Comparison of ENCODE assay signal across 8 cellular contexts in genomic region chr16:31094088-31094423, GRCh38. TPM values are rescaled to one million over a fixed set of nuclear protein-coding genes. Genes with fewer than 3 reads are reported as not detected.
DNase-seq lines count a peak whose midpoint lies in the region; ATAC-seq and TF ChIP-seq lines count a peak whose summit lies in the region.

No MANE protein-coding gene starts in this region.

- peak; percentile 21 for ATAC-seq in GM23338
- peak in 7 of 8 donors; percentile 3 to 39 (median 22) for ATAC-seq in heart right ventricle

- CTCF ChIA-PET in activated CD4-positive, alpha-beta memory T cell treated with anti-CD3 and anti-CD28 coated beads, Interleukin-2, amount 10 ng/mL, durations not matched to agents 7 days and 5 days (lab: Charles Lee): interaction anchor here (1.3 to 3.2 kb wide), 4 partner anchors 13 to 109 kb away, joined by 3 to 24 read pairs (median 8); partner anchors contain the start of genes HSD3B7, ZNF646 and ZNF668

- H3K4me2 ChIP-seq in GM23338: peak overlapping the region; percentile 91

- H3K27ac ChIP-seq in 22Rv1: peak overlapping the region; percentile 95
- H3K27ac ChIP-seq in GM23338 (ENCODE audit: low read depth): peak overlapping the region; percentile 85
- peak overlapping the region in 9 of 10 donors; percentile 83 to 93 (median 87) for H3K27ac ChIP-seq in heart right ventricle
- H3K27ac ChIP-seq in sigmoid colon: peak overlapping the region; percentile 86 to 95 (median 94)

- intact Hi-C loops in heart right ventricle (cut with DNase I) (loop anchor here in 3 of 10 donors (1.0 to 5.0 kb wide), 4 partner anchors 48 to 112 kb away; partner anchors contain the start of genes HSD3B7 (in 1 of the 3) and STX4 (in 1 of the 3)), sigmoid colon (cut with DNase I) (no loop called here)

- peaks cover 6% of the 10 kb centered on the region; the same call in 1 of the 2 replicates for H3F3A ChIP-seq in GM23338 (replicated peaks; ENCODE audit: low read depth)

- peak overlapping the region; percentile 80 for H3K27ac Mint-ChIP-seq in GM23338
- peak overlapping the region; percentile 85 for H3K27ac Mint-ChIP-seq in activated CD4-positive, alpha-beta memory T cell treated with anti-CD3 and anti-CD28 coated beads, Interleukin-2, amount 10 ng/mL, durations not matched to agents 7 days and 5 days

- 0 to 1% methylated on average over 20 of the region's 20 CpGs for WGBS in heart right ventricle, 2 donors
- WGBS in sigmoid colon, 2 donors: 1% methylated on average over 20 of the region's 20 CpGs

- POLR2A ChIA-PET in activated CD4-positive, alpha-beta memory T cell treated with anti-CD3 and anti-CD28 coated beads, Interleukin-2, amount 10 ng/mL, durations not matched to agents 7 days and 5 days (lab: Charles Lee): interaction anchor here (0.8 to 4.1 kb wide), 6 partner anchors 20 to 95 kb away, joined by 3 to 26 read pairs (median 4); partner anchors contain the start of genes KAT8, STX4, ZNF646 and ZNF668

- H3K36me3 ChIP-seq in GM23338 (ENCODE audit: insufficient read depth) (no peaks in the 10 kb centered on the region), heart right ventricle (peaks cover 0 to 35% (median 11%) of the 10 kb centered on the region in 9 donors), sigmoid colon (peaks cover 4 to 20% (median 9%) of the 10 kb centered on the region in 4 donors)

- no peaks in the 10 kb centered on the region for H3K9me3 ChIP-seq in heart right ventricle
- no peaks in the 10 kb centered on the region for H3K9me3 ChIP-seq in sigmoid colon

- peak overlapping the region; percentile 93 for H3K4me3 Mint-ChIP-seq in GM23338
- H3K4me3 Mint-ChIP-seq in activated CD4-positive, alpha-beta memory T cell treated with anti-CD3 and anti-CD28 coated beads, Interleukin-2, amount 10 ng/mL, durations not matched to agents 7 days and 5 days: peak overlapping the region; percentile 92

- DNase-seq in GM23338 (ENCODE audit: low spot score) (peak; percentile 62), heart right ventricle (no peak), sigmoid colon (no peak), putamen (ENCODE audit: low spot score) (no peak)
- no peak for DNase-seq in activated CD4-positive, alpha-beta memory T cell treated with anti-CD3 and anti-CD28 coated beads, Interleukin-2, amount 10 ng/mL, durations not matched to agents 7 days and 5 days
- no peak for DNase-seq in effector CD4-positive, alpha-beta T cell
- no peak for DNase-seq in stimulated activated CD4-positive, alpha-beta T cell treated with anti-CD3 and anti-CD28 coated beads, Interleukin-4, amount 100 ng/mL, for 1 hour

- no peaks in the 10 kb centered on the region for H4K20me1 ChIP-seq in GM23338 (replicated peaks; ENCODE audit: insufficient read depth)

- H3K4me1 ChIP-seq in GM23338 (ENCODE audit: insufficient read depth) (peaks cover 7% of the 10 kb centered on the region; the same call in 1 of the 2 replicates), heart right ventricle (peaks cover 0 to 30% (median 20%) of the 10 kb centered on the region in 9 donors), sigmoid colon (peaks cover 0 to 23% (median 16%) of the 10 kb centered on the region in 4 donors)

- H3K36me3 Mint-ChIP-seq in GM23338 (ENCODE audit: low read depth): peaks cover 28% of the 10 kb centered on the region
- peaks cover 11% of the 10 kb centered on the region for H3K36me3 Mint-ChIP-seq in activated CD4-positive, alpha-beta memory T cell treated with anti-CD3 and anti-CD28 coated beads, Interleukin-2, amount 10 ng/mL, durations not matched to agents 7 days and 5 days (ENCODE audit: low read depth)

- no peak for TF ChIP-seq EP300 in sigmoid colon (IDR thresholded peaks at IDR 0.05)

- H3K9me3 Mint-ChIP-seq in GM23338: peaks cover 5% of the 10 kb centered on the region; the same call in 2 of the 3 replicates
- no peaks in the 10 kb centered on the region for H3K9me3 Mint-ChIP-seq in activated CD4-positive, alpha-beta memory T cell treated with anti-CD3 and anti-CD28 coated beads, Interleukin-2, amount 10 ng/mL, durations not matched to agents 7 days and 5 days

- H3K27me3 Mint-ChIP-seq in GM23338 (ENCODE audit: insufficient read depth, low read depth, poor library complexity): peaks cover 11% of the 10 kb centered on the region
- H3K27me3 Mint-ChIP-seq in activated CD4-positive, alpha-beta memory T cell treated with anti-CD3 and anti-CD28 coated beads, Interleukin-2, amount 10 ng/mL, durations not matched to agents 7 days and 5 days: no peaks in the 10 kb centered on the region

- H3K4me3 ChIP-seq in GM23338: peak overlapping the region; percentile 84
- peak overlapping the region; percentile 76 to 98 (median 88) for H3K4me3 ChIP-seq in heart right ventricle
- peak overlapping the region; percentile 74 to 93 (median 81) for H3K4me3 ChIP-seq in sigmoid colon

- no peaks in the 10 kb centered on the region for H3K9me2 ChIP-seq in GM23338 (ENCODE audit: insufficient read depth)

- H2AFZ ChIP-seq in GM23338: peak overlapping the region; percentile 75

- H3K4me1 Mint-ChIP-seq in GM23338: peaks cover 8% of the 10 kb centered on the region
- H3K4me1 Mint-ChIP-seq in activated CD4-positive, alpha-beta memory T cell treated with anti-CD3 and anti-CD28 coated beads, Interleukin-2, amount 10 ng/mL, durations not matched to agents 7 days and 5 days: peaks cover 33% of the 10 kb centered on the region

- peaks cover 16% of the 10 kb centered on the region for H3K79me2 ChIP-seq in GM23338 (replicated peaks; ENCODE audit: insufficient read depth)

- no peaks in the 10 kb centered on the region for H3K27me3 ChIP-seq in GM23338 (ENCODE audit: insufficient read depth)
- no peaks in the 10 kb centered on the region for H3K27me3 ChIP-seq in heart right ventricle
- no peaks in the 10 kb centered on the region for H3K27me3 ChIP-seq in sigmoid colon

- TF ChIP-seq POLR2A in sigmoid colon (IDR thresholded peaks at IDR 0.05): no peak

- TF ChIP-seq CTCF in 22Rv1 (IDR thresholded peaks at IDR 0.05) (no peak), GM23338 (conservative IDR thresholded peaks at IDR 0.05; ENCODE audit: low read depth in 2 of 2) (no peak), heart right ventricle (IDR thresholded peaks at IDR 0.05) (no peak), sigmoid colon (IDR thresholded peaks at IDR 0.05) (no peak)

RNA-seq across cellular contexts. Expression of gene VKORC1, which starts 0.5 kb away (rescaled TPM):
- total RNA-seq in GM23338 (2014; rRNA removed; shearing (Covaris generic)): 100 and 106 TPM in 2 replicates
- polyA plus RNA-seq in GM23338 (2016; fragmentation: Nextera tagmentation; extraction: Ambion mirVana) (89.6 and 96.5 TPM in 2 replicates), heart right ventricle (100 to 1,000 TPM in 1 of 2 donors, 10 to 100 TPM in 1; 46.2 to 139 TPM), sigmoid colon (10 to 100 TPM; 30.5 to 66.5 (median 45.6) TPM)
- 10 to 100 TPM; 66.0 to 66.1 TPM for total RNA-seq in activated CD4-positive, alpha-beta memory T cell treated with anti-CD3 and anti-CD28 coated beads, Interleukin-2, amount 10 ng/mL, durations not matched to agents 7 days and 5 days
- total RNA-seq in heart right ventricle (10 to 100 TPM; 27.0 to 68.1 (median 31.8) TPM), sigmoid colon (100 to 1,000 TPM; 107 to 165 (median 116) TPM)

RNA-seq across cellular contexts. Expression of gene PRSS53, which starts 5.3 kb away (rescaled TPM):
- 1.6 and 2.7 TPM in 2 replicates for total RNA-seq in GM23338 (2014; rRNA removed; shearing (Covaris generic))
- polyA plus RNA-seq in GM23338 (2016; fragmentation: Nextera tagmentation; extraction: Ambion mirVana) (0.16 and 0.36 TPM in 2 replicates), heart right ventricle (1 to 10 TPM in 1 of 2 donors, under 1 TPM in 1; 0.46 to 2.9 TPM), sigmoid colon (1 to 10 TPM in 1 of 3 donors, not detected in 2; 2.0 TPM)
- total RNA-seq in activated CD4-positive, alpha-beta memory T cell treated with anti-CD3 and anti-CD28 coated beads, Interleukin-2, amount 10 ng/mL, durations not matched to agents 7 days and 5 days: 1 to 10 TPM; 4.7 to 4.9 TPM
- total RNA-seq in heart right ventricle (1 to 10 TPM in 1 of 10 donors, under 1 TPM in 9; 0.21 to 1.4 (median 0.50) TPM), sigmoid colon (1 to 10 TPM; 1.1 to 9.1 (median 2.6) TPM)

RNA-seq across cellular contexts. Expression of gene BCKDK, which starts 14.1 kb away (rescaled TPM):
- total RNA-seq in GM23338 (2014; rRNA removed; shearing (Covaris generic)): 58.9 and 71.2 TPM in 2 replicates
- 35.9 and 36.1 TPM in 2 replicates for polyA plus RNA-seq in GM23338 (2016; fragmentation: Nextera tagmentation; extraction: Ambion mirVana)
- total RNA-seq in activated CD4-positive, alpha-beta memory T cell treated with anti-CD3 and anti-CD28 coated beads, Interleukin-2, amount 10 ng/mL, durations not matched to agents 7 days and 5 days: 10 to 100 TPM; 32.9 to 34.4 TPM
- 10 to 100 TPM; 62.8 to 90.9 (median 74.7) TPM for total RNA-seq in heart right ventricle
- 10 to 100 TPM; 26.1 to 57.2 TPM for polyA plus RNA-seq in heart right ventricle
- 10 to 100 TPM; 29.5 to 42.7 (median 33.7) TPM for total RNA-seq in sigmoid colon
- 10 to 100 TPM; 21.6 to 33.2 (median 32.1) TPM for polyA plus RNA-seq in sigmoid colon

RNA-seq across cellular contexts. Expression of gene ZNF646, which starts 19.8 kb away (rescaled TPM):
- total RNA-seq in GM23338 (2014; rRNA removed; shearing (Covaris generic)): 19.3 and 29.3 TPM in 2 replicates
- polyA plus RNA-seq in GM23338 (2016; fragmentation: Nextera tagmentation; extraction: Ambion mirVana) (5.3 and 6.3 TPM in 2 replicates), heart right ventricle (1 to 10 TPM; 2.7 to 7.6 TPM), sigmoid colon (10 to 100 TPM in 1 of 3 donors, 1 to 10 TPM in 2; 1.8 to 15.0 (median 4.9) TPM)
- 10 to 100 TPM; 31.9 to 32.1 TPM for total RNA-seq in activated CD4-positive, alpha-beta memory T cell treated with anti-CD3 and anti-CD28 coated beads, Interleukin-2, amount 10 ng/mL, durations not matched to agents 7 days and 5 days
- total RNA-seq in heart right ventricle (10 to 100 TPM in 3 of 10 donors, 1 to 10 TPM in 7; 7.5 to 12.0 (median 8.7) TPM), sigmoid colon (10 to 100 TPM in 1 of 4 donors, 1 to 10 TPM in 3; 8.3 to 12.2 (median 8.8) TPM)

RNA-seq across cellular contexts. Expression of gene ZNF668, which starts 20.0 kb away (rescaled TPM):
- total RNA-seq in GM23338 (2014; rRNA removed; shearing (Covaris generic)): 13.1 and 20.6 TPM in 2 replicates
- polyA plus RNA-seq in GM23338 (2016; fragmentation: Nextera tagmentation; extraction: Ambion mirVana) (6.2 and 6.5 TPM in 2 replicates), heart right ventricle (1 to 10 TPM; 7.2 to 7.6 TPM), sigmoid colon (10 to 100 TPM in 1 of 3 donors, 1 to 10 TPM in 2; 4.8 to 11.7 (median 4.9) TPM)
- 10 to 100 TPM; 13.9 to 17.4 TPM for total RNA-seq in activated CD4-positive, alpha-beta memory T cell treated with anti-CD3 and anti-CD28 coated beads, Interleukin-2, amount 10 ng/mL, durations not matched to agents 7 days and 5 days
- total RNA-seq in heart right ventricle (1 to 10 TPM; 3.6 to 8.2 (median 4.5) TPM), sigmoid colon (10 to 100 TPM in 1 of 4 donors, 1 to 10 TPM in 3; 5.2 to 12.5 (median 7.7) TPM)
